19 cellular contexts compared by ENCODE assay signal in the genomic region with DNA sequence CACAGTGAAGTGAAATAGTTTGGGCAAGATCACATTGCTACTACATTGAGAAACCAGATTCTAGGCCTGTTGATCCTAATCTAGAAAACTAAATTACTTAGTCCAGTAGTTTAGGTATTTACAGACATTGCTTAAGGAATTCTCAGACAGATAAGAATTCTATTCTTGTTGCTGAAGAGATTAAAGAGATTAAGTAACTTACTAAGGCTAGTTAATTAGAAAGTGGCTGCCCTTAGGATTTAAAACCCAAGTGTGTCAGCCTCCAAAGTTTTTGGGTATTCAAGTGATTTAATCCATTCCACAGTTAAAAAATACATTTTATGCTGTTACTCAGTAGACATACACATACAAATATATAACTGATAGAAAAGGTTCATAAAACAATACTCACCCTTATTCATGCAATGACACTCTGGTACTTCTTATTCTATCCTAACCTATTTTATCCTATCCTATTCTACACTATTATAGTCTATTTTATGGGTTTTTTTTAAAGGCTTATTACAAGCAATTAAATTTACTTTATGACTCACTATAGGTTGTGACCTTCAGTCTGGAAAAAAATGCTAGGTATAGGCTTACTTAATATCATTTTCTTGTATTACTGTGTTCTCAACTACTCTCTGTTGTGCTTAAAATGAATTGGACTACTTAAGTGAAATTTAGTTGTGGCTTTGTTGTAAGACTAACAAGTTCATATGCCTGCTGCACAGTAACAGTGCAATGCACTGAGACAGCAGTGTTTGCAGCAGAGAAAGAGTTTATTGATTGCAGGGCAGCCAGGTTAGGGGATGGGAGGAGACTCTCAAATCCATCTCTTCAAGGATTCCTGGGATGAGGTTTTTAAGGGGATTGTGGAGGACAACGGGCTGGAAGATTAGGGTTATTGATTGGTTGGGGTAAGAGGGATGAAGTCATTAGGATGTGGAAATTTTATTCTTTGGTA. TPM values are rescaled to one million over a fixed set of nuclear protein-coding genes. Genes with fewer than 3 reads are reported as not detected.
A peak's percentile ranks its signal among the peaks of the same experiment; 100 is the strongest.
DNase-seq lines count a peak whose midpoint lies in the region; ATAC-seq and TF ChIP-seq lines count a peak whose summit lies in the region.
"Had no signal": no experiment of that assay in that cellular context is flagged by ENCODE, and none has a peak within 500 bp of the region (broad histone marks: within the 10 kb centered on the region; RNA-seq: fewer than 3 reads in every experiment).

No MANE protein-coding gene starts in this region.

- no peak overlapping the region for H4K91ac ChIP-seq in trophoblast cell (ENCODE audit: low read depth, low read length)

- no peaks in the 10 kb centered on the region for H3K27me3 ChIP-seq in HCT116 (ENCODE audit: insufficient read depth, low read length)
- no peaks in the 10 kb centered on the region for H3K27me3 ChIP-seq in endodermal cell (ENCODE audit: control insufficient read depth, insufficient read depth, low read length, poor library complexity, severe bottlenecking)
- H3K27me3 ChIP-seq in trophoblast cell (ENCODE audit: insufficient read depth, low read length): no peaks in the 10 kb centered on the region
- H3K27me3 ChIP-seq in Caco-2 (replicated peaks; ENCODE audit: control insufficient read depth, insufficient read depth, low read length): no peaks in the 10 kb centered on the region
- H3K27me3 ChIP-seq: BE2C had no signal

- ATAC-seq in HCT116 (no peak), T-helper 17 cell (no peak)

- intact Hi-C loops in HCT116 (cut with micrococcal nuclease) (no loop called here), Caco-2 (cut with micrococcal nuclease; ENCODE audit: unreplicated experiment) (no loop called here)

- H3K27ac Mint-ChIP-seq in endodermal cell: no peak overlapping the region
- no peak overlapping the region for H3K27ac Mint-ChIP-seq in T-helper 17 cell
- H3K27ac Mint-ChIP-seq in Caco-2 (ENCODE audit: unreplicated experiment): no peak overlapping the region
- H3K27ac Mint-ChIP-seq: CD4-positive, alpha-beta memory T cell; H9; HFFc6; IgD-negative memory B cell had no signal

- H3K9ac ChIP-seq in HCT116 (ENCODE audit: low read length): no peak overlapping the region
- no peak overlapping the region for H3K9ac ChIP-seq in endodermal cell (ENCODE audit: extremely low read depth, low read length, poor library complexity, severe bottlenecking)
- no peak overlapping the region for H3K9ac ChIP-seq in trophoblast cell (ENCODE audit: low read length)

- no peak for TF ChIP-seq POLR2A in HCT116 (IDR thresholded peaks at IDR 0.05; ENCODE audit: borderline replicate concordance, extremely low read depth, insufficient read depth, insufficient read length)

- H2BK12ac ChIP-seq in trophoblast cell (ENCODE audit: low read length): no peak overlapping the region

- H4K20me1 ChIP-seq in HCT116 (ENCODE audit: insufficient read depth): no peaks in the 10 kb centered on the region

- H3K14ac ChIP-seq in trophoblast cell (ENCODE audit: low read length): no peak overlapping the region

- no peaks in the 10 kb centered on the region for H3K9me2 ChIP-seq in HCT116 (ENCODE audit: insufficient read depth)

- H2BK120ac ChIP-seq in trophoblast cell (ENCODE audit: insufficient read depth, low read length, poor library complexity): no peak overlapping the region

- H3K4me3 Mint-ChIP-seq in endodermal cell: no peak overlapping the region
- H3K4me3 Mint-ChIP-seq in T-helper 17 cell: no peak overlapping the region
- H3K4me3 Mint-ChIP-seq in Caco-2 (ENCODE audit: unreplicated experiment): no peak overlapping the region
- H3K4me3 Mint-ChIP-seq: CD4-positive, alpha-beta memory T cell; H9; HFFc6; IgD-negative memory B cell had no signal

- RAD21 ChIA-PET in HCT116 (lab: Charles Lee; ENCODE audit: low non-redundant PET in 1 of 2, low total read pairs in 2 of 2, uncharacterized antibody in 2 of 2, unreplicated experiment in 2 of 2): no interaction called here

- H3K79me2 ChIP-seq in HCT116 (ENCODE audit: insufficient read depth, low read length) (no peaks in the 10 kb centered on the region), trophoblast cell (ENCODE audit: control insufficient read depth, insufficient read depth, low read length, poor library complexity) (no peaks in the 10 kb centered on the region)

- H3K27me3 Mint-ChIP-seq in endodermal cell (ENCODE audit: insufficient read depth) (no peaks in the 10 kb centered on the region), T-helper 17 cell (peaks cover 8% of the 10 kb centered on the region), Caco-2 (ENCODE audit: insufficient read depth, unreplicated experiment) (no peaks in the 10 kb centered on the region)
- H3K27me3 Mint-ChIP-seq: CD4-positive, alpha-beta memory T cell; IgD-negative memory B cell had no signal

- H3K36me3 ChIP-seq in HCT116 (ENCODE audit: control insufficient read depth in 1 of 2, insufficient read depth in 2 of 2, low read length in 2 of 2): no peaks in the 10 kb centered on the region
- no peaks in the 10 kb centered on the region for H3K36me3 ChIP-seq in endodermal cell (ENCODE audit: control insufficient read depth, insufficient read depth, low read length)
- no peaks in the 10 kb centered on the region for H3K36me3 ChIP-seq in trophoblast cell (ENCODE audit: control insufficient read depth in 1 of 2, insufficient read depth in 2 of 2, low read length in 2 of 2)
- no peaks in the 10 kb centered on the region for H3K36me3 ChIP-seq in Caco-2 (ENCODE audit: control insufficient read depth, insufficient read depth, low read length)
- H3K36me3 ChIP-seq: BE2C had no signal

- peaks cover 11% of the 10 kb centered on the region for H3K79me1 ChIP-seq in trophoblast cell (ENCODE audit: low read length)

- H3K23ac ChIP-seq in trophoblast cell (ENCODE audit: low read length): no peak overlapping the region

- H3K36me3 Mint-ChIP-seq in endodermal cell (ENCODE audit: low read depth) (peaks cover 28% of the 10 kb centered on the region), T-helper 17 cell (ENCODE audit: low read depth) (no peaks in the 10 kb centered on the region), Caco-2 (ENCODE audit: insufficient read depth, unreplicated experiment) (no peaks in the 10 kb centered on the region)
- H3K36me3 Mint-ChIP-seq: CD4-positive, alpha-beta memory T cell; IgD-negative memory B cell had no signal

- no peak for TF ChIP-seq CTCF in HCT116 (IDR thresholded peaks at IDR 0.05 in 2 of 3, conservative IDR thresholded peaks at IDR 0.05 in 1 of 3; ENCODE audit: borderline replicate concordance in 1 of 3, insufficient read depth in 1 of 3, low read depth in 2 of 3, low read length in 2 of 3)
- no peak for TF ChIP-seq CTCF in endodermal cell (conservative IDR thresholded peaks at IDR 0.05)
- TF ChIP-seq CTCF in Caco-2 (IDR thresholded peaks at IDR 0.05; ENCODE audit: insufficient read depth in 1 of 2, low read depth in 1 of 2, low read length in 1 of 2, severe bottlenecking in 1 of 2, unreplicated experiment in 1 of 2): no peak

- 60 to 87% methylated on average over 1 of the region's 1 CpG for WGBS in endodermal cell (ENCODE audit: insufficient coverage in 1 of 2, insufficient read length in 1 of 2), 2 experiments
- WGBS in trophoblast cell (ENCODE audit: extremely low coverage, insufficient coverage, insufficient read length): 100% methylated on average over 1 of the region's 1 CpG

- H3K9me3 Mint-ChIP-seq in endodermal cell (peaks cover 55% of the 10 kb centered on the region), Caco-2 (ENCODE audit: unreplicated experiment) (peaks cover 46% of the 10 kb centered on the region)

- H3K4me1 Mint-ChIP-seq in endodermal cell: peaks cover 5% of the 10 kb centered on the region
- no peaks in the 10 kb centered on the region for H3K4me1 Mint-ChIP-seq in T-helper 17 cell
- H3K4me1 Mint-ChIP-seq in Caco-2 (ENCODE audit: low read depth, unreplicated experiment): no peaks in the 10 kb centered on the region
- H3K4me1 Mint-ChIP-seq: CD4-positive, alpha-beta memory T cell; IgD-negative memory B cell had no signal

- POLR2A ChIA-PET in HCT116 (lab: Charles Lee): no interaction called here
- POLR2A ChIA-PET in Caco-2 (lab: Charles Lee): no interaction called here

- 0 out of 4 replicates have a peak, but pooled peaks cover 0 to 3% of the 10 kb centered on the region in 2 experiments for H3K4me1 ChIP-seq in HCT116 (ENCODE audit: control insufficient read depth in 1 of 2, insufficient read depth in 2 of 2, low read length in 2 of 2)
- no peaks in the 10 kb centered on the region for H3K4me1 ChIP-seq in endodermal cell (ENCODE audit: control insufficient read depth, insufficient read depth, low read length)
- peaks cover 3 to 5% of the 10 kb centered on the region in 2 experiments for H3K4me1 ChIP-seq in trophoblast cell (ENCODE audit: control insufficient read depth in 1 of 2, insufficient read depth in 2 of 2, low read length in 2 of 2)
- no peaks in the 10 kb centered on the region for H3K4me1 ChIP-seq in Caco-2
- H3K4me1 ChIP-seq: BE2C had no signal

- H3K18ac ChIP-seq in trophoblast cell (ENCODE audit: low read length): no peak overlapping the region

- no peak overlapping the region for H2AK5ac ChIP-seq in trophoblast cell (ENCODE audit: low read length)

- H2AFZ ChIP-seq in HCT116 (ENCODE audit: low read depth, low read length, poor library complexity, severe bottlenecking): no peak overlapping the region
- H2AFZ ChIP-seq in trophoblast cell (ENCODE audit: insufficient read depth, low read length, poor library complexity): no peak overlapping the region

- H3K4ac ChIP-seq in trophoblast cell (ENCODE audit: low read depth, low read length): no peak overlapping the region

- TF ChIP-seq RAD21 in HCT116 (IDR thresholded peaks at IDR 0.05; ENCODE audit: low read depth): no peak

- BruUV-seq in HCT116 (replicated peaks; lab: Mats Ljungman, UMichigan): no TSS peak
- no TSS peak for BruUV-seq in Caco-2 (replicated peaks; lab: Mats Ljungman, UMichigan)

- no peak overlapping the region for H3K4me2 ChIP-seq in HCT116 (ENCODE audit: low read length)
- no peak overlapping the region for H3K4me2 ChIP-seq in trophoblast cell (ENCODE audit: low read length)

- H3K4me3 ChIP-seq in HCT116 (replicated peaks in 1 of 2; ENCODE audit: low read depth in 1 of 2, low read length in 2 of 2) (no peak overlapping the region), endodermal cell (ENCODE audit: low read length) (peak overlapping the region; percentile 32), trophoblast cell (ENCODE audit: low read depth, low read length) (no peak overlapping the region), Caco-2 (ENCODE audit: low read depth, low read length) (no peak overlapping the region)

- DNase-seq in HCT116 (ENCODE audit: low read depth, low spot score) (no peak), NCI-H82 treated with DMSO at 0.1 percent for 48 hours (lab: John Stamatoyannopoulos, UW; ENCODE audit: unreplicated experiment) (peak; percentile 18), endodermal cell (no peak), trophoblast cell (peak; percentile 35 to 87), T-helper 17 cell (no peak), NK-92 (lab: John Stamatoyannopoulos, UW; ENCODE audit: unreplicated experiment) (no peak), Caco-2 (no peak), NOMO-1 (lab: John Stamatoyannopoulos, UW; ENCODE audit: unreplicated experiment in 2 of 2) (no peak)
- DNase-seq: BE2C; CD4-positive, alpha-beta memory T cell; DND-41; GDM1; GOT3; H9; HFFc6 had no signal

- no peak overlapping the region for H4K12ac ChIP-seq in trophoblast cell (ENCODE audit: low read depth, low read length)

- H3K27ac ChIP-seq in HCT116 (ENCODE audit: low read depth, low read length) (no peak overlapping the region), endodermal cell (ENCODE audit: low read depth, low read length) (no peak overlapping the region), trophoblast cell (ENCODE audit: low read depth, low read length) (no peak overlapping the region)
- H3K27ac ChIP-seq: C4-2B had no signal

- CTCF ChIA-PET in HCT116 (lab: Charles Lee): no interaction called here
- CTCF ChIA-PET in Caco-2 (lab: Charles Lee): no interaction called here

- H2BK5ac ChIP-seq in trophoblast cell (ENCODE audit: low read depth, low read length, poor library complexity): no peak overlapping the region

- peaks cover 0 to 7% of the 10 kb centered on the region in 2 experiments; a peak in 1 of 4 replicates for H3K9me3 ChIP-seq in HCT116 (ENCODE audit: control insufficient read depth in 1 of 2, insufficient read depth in 1 of 2, low read depth in 1 of 2, low read length in 2 of 2)
- peaks cover 72% of the 10 kb centered on the region for H3K9me3 ChIP-seq in endodermal cell (ENCODE audit: control insufficient read depth, low read length)
- H3K9me3 ChIP-seq in trophoblast cell (ENCODE audit: insufficient read depth, low read depth, low read length): no peaks in the 10 kb centered on the region
- H3K9me3 ChIP-seq in T-helper 17 cell (ENCODE audit: control insufficient read depth, low read length, poor library complexity, severe bottlenecking): no peaks in the 10 kb centered on the region
- 0 out of 2 replicates have a peak, but pooled peaks cover 8% of the 10 kb centered on the region for H3K9me3 ChIP-seq in Caco-2
- H3K9me3 ChIP-seq: BE2C had no signal

- no peak overlapping the region for H4K8ac ChIP-seq in trophoblast cell (ENCODE audit: low read depth, low read length)

RNA-seq across cellular contexts. Expression of a gene that starts 10.7 kb away (rescaled TPM):
- not detected for total RNA-seq in HCT116 (2021; ENCODE audit: unreplicated experiment)
- not detected in 2 replicates for polyA plus RNA-seq in HCT116 (2012)
- total RNA-seq in endodermal cell: under 1 TPM; 0.18 to 0.49 TPM
- polyA plus RNA-seq in endodermal cell (2013, experiment 1 of 2): not detected
- not detected for polyA plus RNA-seq in endodermal cell (2013, experiment 2 of 2)
- polyA plus RNA-seq in trophoblast cell (2013): 0.34 and 0.39 TPM in 2 replicates
- total RNA-seq in T-helper 17 cell: not detected
- total RNA-seq in Caco-2 (2022): not detected in 2 replicates
- total RNA-seq: A172; CD4-positive, alpha-beta memory T cell; H9; HFFc6; HT1080 had no signal
- polyA plus RNA-seq: CD4-positive, alpha-beta memory T cell; IgD-negative memory B cell had no signal

Comparison
In these comparisons a context has a peak if more than half of its experiments do, and no peak if none do; other contexts are left out.
1. DNase-seq: peak in NCI-H82 treated with DMSO at 0.1 percent for 48 hours (single experiment) and trophoblast cell (2 of 2); none in HCT116 (single experiment), endodermal cell (single experiment), T-helper 17 cell (0 of 3), NK-92 (single experiment), Caco-2 (0 of 2) and NOMO-1 (0 of 2).